In genomic region chr6:11894212-11894611, GRCh38 we compare ENCODE assay signal across 39 cellular contexts.
"Had no signal": no experiment of that assay in that cellular context is flagged by ENCODE, and none has a peak within 500 bp of the region (broad histone marks: within the 10 kb centered on the region; RNA-seq: fewer than 3 reads in every experiment).

No MANE protein-coding gene starts in this region.

- H3K36me3 Mint-ChIP-seq: activated CD8-positive, alpha-beta memory T cell treated with anti-CD3 and anti-CD28 coated beads, Interleukin-2, amount 10 ng/mL, durations not matched to agents 7 days and 5 days; activated naive CD4-positive, alpha-beta T cell treated with anti-CD3 and anti-CD28 coated beads, Interleukin-2, amount 10 ng/mL, durations not matched to agents 7 days and 5 days; activated naive CD4-positive, alpha-beta T cell treated with anti-CD3 and anti-CD28 coated beads, Interleukin-2, amount 50 U/mL, for 24 hours; activated naive CD8-positive, alpha-beta T cell; brain; WTC11 had no signal

- H3K4me3 Mint-ChIP-seq: activated CD4-positive, alpha-beta memory T cell treated with anti-CD3 and anti-CD28 coated beads, Interleukin-2, amount 10 ng/mL, durations not matched to agents 7 days and 5 days; activated CD4-positive, alpha-beta T cell treated with anti-CD3 and anti-CD28 coated beads for 36 hours; activated CD8-positive, alpha-beta memory T cell treated with anti-CD3 and anti-CD28 coated beads, Interleukin-2, amount 10 ng/mL, durations not matched to agents 7 days and 5 days; activated CD8-positive, alpha-beta T cell treated with anti-CD3 and anti-CD28 coated beads, Interleukin-2, amount 10 ng/mL, durations not matched to agents 7 days and 5 days; activated naive CD4-positive, alpha-beta T cell treated with anti-CD3 and anti-CD28 coated beads, Interleukin-2, amount 10 ng/mL, durations not matched to agents 7 days and 5 days; activated naive CD4-positive, alpha-beta T cell treated with anti-CD3 and anti-CD28 coated beads, Interleukin-2, amount 50 U/mL, for 24 hours; activated naive CD8-positive, alpha-beta T cell; activated naive CD8-positive, alpha-beta T cell treated with anti-CD3 and anti-CD28 coated beads, Interleukin-2, amount 10 ng/mL, durations not matched to agents 7 days and 5 days; activated naive CD8-positive, alpha-beta T cell treated with anti-CD3 and anti-CD28 coated beads, Interleukin-2, amount 50 U/mL, for 24 hours; activated T-cell treated with anti-CD3 and anti-CD28 coated beads, Interleukin-2, amount 50 U/mL, for 24 hours; brain; central memory CD8-positive, alpha-beta T cell; T-helper 1 cell treated with Interleukin-12 subunit alpha and Interleukin-12 subunit beta and Interleukin-4 antibody, amounts not matched to agents 30 μg/mL and 1 μg/mL, for 36 hours; T-helper 2 cell treated with Interferon-gamma antibody and Interleukin-4, amounts not matched to agents 5 μg/mL and 100 μg/mL, for 36 hours; WTC11 had no signal

- H3K4me1 Mint-ChIP-seq: activated CD4-positive, alpha-beta memory T cell treated with anti-CD3 and anti-CD28 coated beads, Interleukin-2, amount 10 ng/mL, durations not matched to agents 7 days and 5 days; activated CD4-positive, alpha-beta T cell treated with anti-CD3 and anti-CD28 coated beads for 36 hours; activated CD8-positive, alpha-beta memory T cell treated with anti-CD3 and anti-CD28 coated beads, Interleukin-2, amount 10 ng/mL, durations not matched to agents 7 days and 5 days; activated naive CD4-positive, alpha-beta T cell treated with anti-CD3 and anti-CD28 coated beads, Interleukin-2, amount 10 ng/mL, durations not matched to agents 7 days and 5 days; activated naive CD4-positive, alpha-beta T cell treated with anti-CD3 and anti-CD28 coated beads, Interleukin-2, amount 50 U/mL, for 24 hours; activated naive CD8-positive, alpha-beta T cell treated with anti-CD3 and anti-CD28 coated beads, Interleukin-2, amount 10 ng/mL, durations not matched to agents 7 days and 5 days; activated naive CD8-positive, alpha-beta T cell treated with anti-CD3 and anti-CD28 coated beads, Interleukin-2, amount 50 U/mL, for 24 hours; central memory CD8-positive, alpha-beta T cell had no signal

- H3K27me3 ChIP-seq: ascending aorta, cardiac muscle cell had no signal

- H3K9me3 Mint-ChIP-seq: activated CD4-positive, alpha-beta memory T cell treated with anti-CD3 and anti-CD28 coated beads, Interleukin-2, amount 10 ng/mL, durations not matched to agents 7 days and 5 days; activated naive CD4-positive, alpha-beta T cell treated with anti-CD3 and anti-CD28 coated beads, Interleukin-2, amount 10 ng/mL, durations not matched to agents 7 days and 5 days; activated T-helper 2 cell treated with anti-CD3 and anti-CD28 coated beads, Interferon-gamma antibody, Interleukin-2, Interleukin-4, amounts not matched to agents 10 μg/mL and 5 μg/mL and 100 μg/mL, durations not matched to agents 14 hours and 24 hours and 36 hours; central memory CD8-positive, alpha-beta T cell; T-helper 1 cell treated with Interleukin-12 subunit alpha and Interleukin-12 subunit beta and Interleukin-4 antibody, amounts not matched to agents 30 μg/mL and 1 μg/mL, for 36 hours; T-helper 2 cell treated with Interferon-gamma antibody and Interleukin-4, amounts not matched to agents 5 μg/mL and 100 μg/mL, for 36 hours had no signal

- DNase-seq: activated CD4-positive, alpha-beta memory T cell treated with anti-CD3 and anti-CD28 coated beads, Interleukin-2, amount 10 ng/mL, durations not matched to agents 7 days and 5 days; activated CD4-positive, alpha-beta T cell treated with anti-CD3 and anti-CD28 coated beads for 1 hour; activated CD4-positive, alpha-beta T cell treated with anti-CD3 and anti-CD28 coated beads for 36 hours; activated CD4-positive, alpha-beta T cell treated with anti-CD3 and anti-CD28 coated beads for 48 hours; activated CD4-positive, alpha-beta T cell treated with anti-CD3 and anti-CD28 coated beads, Interleukin-2, amount 50 U/mL, for 1 hour; activated CD4-positive, alpha-beta T cell treated with anti-CD3 and anti-CD28 coated beads, Interleukin-2, amount 50 U/mL, for 48 hours; activated CD4-positive, CD25-positive, alpha-beta regulatory T cell; activated CD8-positive, alpha-beta memory T cell treated with anti-CD3 and anti-CD28 coated beads for 24 hours; activated CD8-positive, alpha-beta memory T cell treated with anti-CD3 and anti-CD28 coated beads, Interleukin-2, amount 10 ng/mL, durations not matched to agents 7 days and 5 days; activated CD8-positive, alpha-beta memory T cell treated with anti-CD3 and anti-CD28 coated beads, Interleukin-2, amount 50 U/mL, for 48 hours; activated CD8-positive, alpha-beta T cell treated with anti-CD3 and anti-CD28 coated beads, Interleukin-2, amount 10 ng/mL, durations not matched to agents 7 days and 5 days; activated effector memory CD4-positive, alpha-beta T cell treated with Interleukin-2 at 50 U/mL for 16 hours; activated gamma-delta T cell; activated naive CD4-positive, alpha-beta T cell treated with anti-CD3 and anti-CD28 coated beads, Interleukin-2, amount 10 ng/mL, durations not matched to agents 7 days and 5 days; activated naive CD4-positive, alpha-beta T cell treated with Interleukin-2 at 50 U/mL for 16 hours; activated naive CD8-positive, alpha-beta T cell treated with anti-CD3 and anti-CD28 coated beads, Interleukin-2, amount 10 ng/mL, durations not matched to agents 7 days and 5 days; activated naive CD8-positive, alpha-beta T cell treated with anti-CD3 and anti-CD28 coated beads, Interleukin-2, amount 50 U/mL, for 24 hours; activated T-cell treated with anti-CD3 and anti-CD28 coated beads, Interleukin-2, amount 50 U/mL, for 24 hours; activated T-cell treated with anti-CD3 and anti-CD28 coated beads, Interleukin-2, amount 50 U/mL, for 48 hours; amygdala; anterior cingulate cortex; caudate nucleus; cerebellar nuclear complex; T-helper 1 cell; T-helper 2 cell; T-helper 9 cell; WERI-Rb-1 had no signal

- H3K4me3 ChIP-seq: ascending aorta, cardiac muscle cell had no signal

- FAIRE-seq: bronchial epithelial cell had no signal

- H3K27me3 Mint-ChIP-seq: activated CD4-positive, alpha-beta T cell treated with anti-CD3 and anti-CD28 coated beads for 36 hours; activated naive CD4-positive, alpha-beta T cell treated with anti-CD3 and anti-CD28 coated beads, Interleukin-2, amount 10 ng/mL, durations not matched to agents 7 days and 5 days; activated naive CD4-positive, alpha-beta T cell treated with anti-CD3 and anti-CD28 coated beads, Interleukin-2, amount 50 U/mL, for 24 hours; activated naive CD8-positive, alpha-beta T cell; activated naive CD8-positive, alpha-beta T cell treated with anti-CD3 and anti-CD28 coated beads, Interleukin-2, amount 10 ng/mL, durations not matched to agents 7 days and 5 days; activated naive CD8-positive, alpha-beta T cell treated with anti-CD3 and anti-CD28 coated beads, Interleukin-2, amount 50 U/mL, for 24 hours; activated T-cell treated with anti-CD3 and anti-CD28 coated beads, Interleukin-2, amount 50 U/mL, for 24 hours; central memory CD8-positive, alpha-beta T cell had no signal

- ATAC-seq: activated CD4-positive, alpha-beta T cell treated with anti-CD3 and anti-CD28 coated beads for 36 hours; activated CD4-positive, CD25-positive, alpha-beta regulatory T cell treated with anti-CD3 and anti-CD28 coated beads, Interleukin-2, amount 50 U/mL, for 24 hours; activated CD8-positive, alpha-beta memory T cell treated with anti-CD3 and anti-CD28 coated beads, Interleukin-2, amount 10 ng/mL, durations not matched to agents 7 days and 5 days; activated CD8-positive, alpha-beta T cell treated with anti-CD3 and anti-CD28 coated beads, Interleukin-2, amount 10 ng/mL, durations not matched to agents 7 days and 5 days; activated naive CD8-positive, alpha-beta T cell treated with anti-CD3 and anti-CD28 coated beads, Interleukin-2, amount 50 U/mL, for 24 hours; WTC11 had no signal

- H3K27ac Mint-ChIP-seq: activated CD4-positive, alpha-beta memory T cell treated with anti-CD3 and anti-CD28 coated beads, Interleukin-2, amount 10 ng/mL, durations not matched to agents 7 days and 5 days; activated CD4-positive, alpha-beta T cell treated with anti-CD3 and anti-CD28 coated beads for 36 hours; activated CD8-positive, alpha-beta memory T cell treated with anti-CD3 and anti-CD28 coated beads, Interleukin-2, amount 10 ng/mL, durations not matched to agents 7 days and 5 days; activated CD8-positive, alpha-beta T cell treated with anti-CD3 and anti-CD28 coated beads, Interleukin-2, amount 10 ng/mL, durations not matched to agents 7 days and 5 days; activated naive CD4-positive, alpha-beta T cell treated with anti-CD3 and anti-CD28 coated beads, Interleukin-2, amount 10 ng/mL, durations not matched to agents 7 days and 5 days; activated naive CD4-positive, alpha-beta T cell treated with anti-CD3 and anti-CD28 coated beads, Interleukin-2, amount 50 U/mL, for 24 hours; activated naive CD8-positive, alpha-beta T cell; activated naive CD8-positive, alpha-beta T cell treated with anti-CD3 and anti-CD28 coated beads, Interleukin-2, amount 10 ng/mL, durations not matched to agents 7 days and 5 days; activated naive CD8-positive, alpha-beta T cell treated with anti-CD3 and anti-CD28 coated beads, Interleukin-2, amount 50 U/mL, for 24 hours; activated T-cell treated with anti-CD3 and anti-CD28 coated beads, Interleukin-2, amount 50 U/mL, for 24 hours; activated T-helper 2 cell treated with anti-CD3 and anti-CD28 coated beads, Interferon-gamma antibody, Interleukin-2, Interleukin-4, amounts not matched to agents 10 μg/mL and 5 μg/mL and 100 μg/mL, durations not matched to agents 14 hours and 24 hours and 36 hours; brain; T-helper 1 cell treated with Interleukin-12 subunit alpha and Interleukin-12 subunit beta and Interleukin-4 antibody, amounts not matched to agents 30 μg/mL and 1 μg/mL, for 36 hours; T-helper 2 cell treated with Interferon-gamma antibody and Interleukin-4, amounts not matched to agents 5 μg/mL and 100 μg/mL, for 36 hours; WTC11 had no signal

- H3K9me3 ChIP-seq: ascending aorta had no signal

- H3K4me1 ChIP-seq: ascending aorta had no signal

- H3K36me3 ChIP-seq: ascending aorta, cardiac muscle cell, WERI-Rb-1 had no signal

- H3K27ac ChIP-seq: ascending aorta, cardiac muscle cell, WERI-Rb-1 had no signal
